19 cellular contexts compared by ENCODE assay signal in genomic region chr10:52226448-52226847, GRCh38.
DNase-seq lines count a peak whose midpoint lies in the region; ATAC-seq, FAIRE-seq and TF ChIP-seq lines count a peak whose summit lies in the region.
"Had no signal": no experiment of that assay in that cellular context is flagged by ENCODE, and none has a peak within 500 bp of the region (broad histone marks: within the 10 kb centered on the region; RNA-seq: fewer than 3 reads in every experiment).

No MANE protein-coding gene starts in this region.

- no peaks in the 10 kb centered on the region for H3K27me3 ChIP-seq in MG63
- no peaks in the 10 kb centered on the region for H3K27me3 ChIP-seq in keratinocyte (ENCODE audit: control insufficient read depth, extremely low read depth, insufficient read depth, low read length)
- H3K27me3 ChIP-seq in stomach = no peaks in the 10 kb centered on the region

- H3K27ac Mint-ChIP-seq in activated naive CD4-positive, alpha-beta T cell treated with anti-CD3 and anti-CD28 coated beads, Interleukin-2, amount 50 U/mL, for 72 hours = no peak overlapping the region
- no peak overlapping the region for H3K27ac Mint-ChIP-seq in endothelial cell (ENCODE audit: unreplicated experiment)
- H3K27ac Mint-ChIP-seq: activated CD4-positive, alpha-beta memory T cell treated with anti-CD3 and anti-CD28 coated beads for 36 hours; activated T-helper 1 cell treated with anti-CD3 and anti-CD28 coated beads, Interleukin-12 subunit alpha, Interleukin-12 subunit beta, Interleukin-2, Interleukin-4 antibody, amounts not matched to agents 30 ng/mL and 10 ng/mL and 1 ng/mL, durations not matched to agents 14 hours and 24 hours and 36 hours; immature natural killer cell had no signal

- intact Hi-C loops in stomach (cut with DNase I; ENCODE audit: low total_unique reads) = no loop called here

- H3K9me3 ChIP-seq in MG63 (no peaks in the 10 kb centered on the region), keratinocyte (ENCODE audit: control insufficient read depth, low read depth, low read length) (no peaks in the 10 kb centered on the region), stomach (no peaks in the 10 kb centered on the region)

- no peak overlapping the region for H3K4me3 ChIP-seq in MG63
- no peak overlapping the region for H3K4me3 ChIP-seq in cardiac fibroblast (replicated peaks in 1 of 2; ENCODE audit: low read depth in 2 of 2, low read length in 2 of 2)
- no peak overlapping the region for H3K4me3 ChIP-seq in keratinocyte (ENCODE audit: control insufficient read depth in 2 of 3, extremely low read depth in 1 of 3, insufficient read depth in 2 of 3, low read depth in 1 of 3, low read length in 3 of 3)
- no peak overlapping the region for H3K4me3 ChIP-seq in stomach
- H3K4me3 ChIP-seq: SK-N-MC had no signal

- no peaks in the 10 kb centered on the region for H3K9me1 ChIP-seq in keratinocyte (ENCODE audit: control insufficient read depth, extremely low read depth, insufficient read depth, low read length)

- DNase-seq in AG20443 (ENCODE audit: low spot score) (peak; percentile 55), MG63 (peak; percentile 37), cardiac fibroblast (ENCODE audit: low read depth in 2 of 2) (peak; percentile 42 to 85), keratinocyte (ENCODE audit: low read depth, low spot score) (no peak), stomach (no peak), activated gamma-delta T cell (lab: John Stamatoyannopoulos, UW) (no peak), endothelial cell (ENCODE audit: low spot score) (no peak)
- DNase-seq in activated naive CD4-positive, alpha-beta T cell treated with anti-CD3 and anti-CD28 coated beads, Interleukin-2, amount 50 U/mL, for 72 hours (ENCODE audit: low spot score in 2 of 2) = no peak
- DNase-seq: activated CD4-positive, alpha-beta memory T cell treated with anti-CD3 and anti-CD28 coated beads for 36 hours; immature natural killer cell; mesendoderm; NCI-H1417 treated with DMSO at 0.1 percent for 48 hours; NCI-H446; right cardiac atrium; stimulated activated CD4-positive, alpha-beta T cell treated with anti-CD3 and anti-CD28 coated beads, Interleukin-1b, Interleukin-23, amount 100 ng/mL, for 48 hours had no signal

- peaks cover 22% of the 10 kb centered on the region for H3K4me1 ChIP-seq in keratinocyte (ENCODE audit: control insufficient read depth, extremely low read depth, insufficient read depth, low read length)
- H3K4me1 ChIP-seq in stomach = peaks cover 0 to under 1% (median 0%) of the 10 kb centered on the region in 4 donors

- TF ChIP-seq POLR2A in stomach (IDR thresholded peaks at IDR 0.05) = no peak

- no peaks in the 10 kb centered on the region for H3K9me3 Mint-ChIP-seq in activated naive CD4-positive, alpha-beta T cell treated with anti-CD3 and anti-CD28 coated beads, Interleukin-2, amount 50 U/mL, for 72 hours
- H3K9me3 Mint-ChIP-seq in endothelial cell (ENCODE audit: unreplicated experiment) = no peaks in the 10 kb centered on the region
- H3K9me3 Mint-ChIP-seq: activated CD4-positive, alpha-beta memory T cell treated with anti-CD3 and anti-CD28 coated beads for 36 hours; activated T-helper 1 cell treated with anti-CD3 and anti-CD28 coated beads, Interleukin-12 subunit alpha, Interleukin-12 subunit beta, Interleukin-2, Interleukin-4 antibody, amounts not matched to agents 30 ng/mL and 10 ng/mL and 1 ng/mL, durations not matched to agents 14 hours and 24 hours and 36 hours had no signal

- ATAC-seq in activated naive CD4-positive, alpha-beta T cell treated with anti-CD3 and anti-CD28 coated beads, Interleukin-2, amount 50 U/mL, for 72 hours = no peak
- ATAC-seq: HCT116, right cardiac atrium had no signal

- H3K27ac ChIP-seq in keratinocyte (ENCODE audit: control insufficient read depth, insufficient read depth, low read length) (peak overlapping the region; percentile 52), stomach (no peak overlapping the region)
- H3K27ac ChIP-seq: SK-N-MC had no signal

- no peaks in the 10 kb centered on the region for H3K27me3 Mint-ChIP-seq in endothelial cell (ENCODE audit: unreplicated experiment)

- no peaks in the 10 kb centered on the region for H4K20me1 ChIP-seq in keratinocyte (ENCODE audit: control insufficient read depth, extremely low read depth, insufficient read depth, low read length)

- H3K4me3 Mint-ChIP-seq in endothelial cell (ENCODE audit: unreplicated experiment) = no peak overlapping the region
- H3K4me3 Mint-ChIP-seq: activated CD4-positive, alpha-beta memory T cell treated with anti-CD3 and anti-CD28 coated beads for 36 hours; activated T-helper 1 cell treated with anti-CD3 and anti-CD28 coated beads, Interleukin-12 subunit alpha, Interleukin-12 subunit beta, Interleukin-2, Interleukin-4 antibody, amounts not matched to agents 30 ng/mL and 10 ng/mL and 1 ng/mL, durations not matched to agents 14 hours and 24 hours and 36 hours; immature natural killer cell; neural crest cell had no signal

- no peak for TF ChIP-seq CTCF in cardiac fibroblast (IDR thresholded peaks at IDR 0.05; ENCODE audit: low read depth, low read length)
- no peak for TF ChIP-seq CTCF in keratinocyte (optimal IDR thresholded peaks at IDR 0.05 in 1 of 3, IDR thresholded peaks at IDR 0.05 in 1 of 3, conservative IDR thresholded peaks at IDR 0.05 in 1 of 3; ENCODE audit: extremely low read depth in 1 of 3, insufficient read depth in 2 of 3, low read length in 3 of 3)
- TF ChIP-seq CTCF in stomach (IDR thresholded peaks at IDR 0.05) = no peak
- TF ChIP-seq CTCF in endothelial cell (IDR thresholded peaks at IDR 0.05; ENCODE audit: unreplicated experiment) = no peak

- no peak overlapping the region for H3K4me2 ChIP-seq in keratinocyte (ENCODE audit: control insufficient read depth, extremely low read depth, insufficient read depth, low read depth, low read length)

- H3K36me3 ChIP-seq in MG63 = no peaks in the 10 kb centered on the region
- H3K36me3 ChIP-seq in keratinocyte (ENCODE audit: control insufficient read depth in 2 of 2, extremely low read depth in 1 of 2, insufficient read depth in 2 of 2, low read length in 2 of 2) = no peaks in the 10 kb centered on the region
- no peaks in the 10 kb centered on the region for H3K36me3 ChIP-seq in stomach

- H3K9ac ChIP-seq in keratinocyte (ENCODE audit: control insufficient read depth, extremely low read depth, insufficient read depth, low read length) = no peak overlapping the region

- no peak overlapping the region for H2AFZ ChIP-seq in keratinocyte (ENCODE audit: control insufficient read depth, low read length)

- dilution Hi-C loops in keratinocyte (cut with MboI; ENCODE audit: extremely low pct_ligation_motif_present, low sequenced_read_pairs) = no loop called here

- no peak for TF ChIP-seq EP300 in stomach (IDR thresholded peaks at IDR 0.05)

- no peaks in the 10 kb centered on the region for H3K36me3 Mint-ChIP-seq in activated naive CD4-positive, alpha-beta T cell treated with anti-CD3 and anti-CD28 coated beads, Interleukin-2, amount 50 U/mL, for 72 hours
- H3K36me3 Mint-ChIP-seq in endothelial cell (ENCODE audit: low read depth, unreplicated experiment) = no peaks in the 10 kb centered on the region
- H3K36me3 Mint-ChIP-seq: activated CD4-positive, alpha-beta memory T cell treated with anti-CD3 and anti-CD28 coated beads for 36 hours; immature natural killer cell had no signal

- WGBS in stomach, 5 donors = 46 to 66% (median 53%) methylated on average over 1 of the region's 1 CpG

- H3K79me2 ChIP-seq in keratinocyte (ENCODE audit: control insufficient read depth, insufficient read depth, low read length) = no peaks in the 10 kb centered on the region

- no peaks in the 10 kb centered on the region for H3K4me1 Mint-ChIP-seq in endothelial cell (ENCODE audit: unreplicated experiment)
- H3K4me1 Mint-ChIP-seq: immature natural killer cell, neural crest cell had no signal

- peak; percentile 94 for FAIRE-seq in keratinocyte (lab: Jason Lieb, UNC)

Comparison
In these comparisons a context has a peak if more than half of its experiments do, and no peak if none do; other contexts are left out.
1. DNase-seq: peak in AG20443 (single experiment), MG63 (single experiment) and cardiac fibroblast (2 of 2); none in keratinocyte (single experiment), stomach (single experiment), activated naive CD4-positive, alpha-beta T cell treated with anti-CD3 and anti-CD28 coated beads, Interleukin-2, amount 50 U/mL, for 72 hours (0 of 2), activated gamma-delta T cell (single experiment) and endothelial cell (single experiment).